ENCODE assay signal across 10 cellular contexts in the genomic region with DNA sequence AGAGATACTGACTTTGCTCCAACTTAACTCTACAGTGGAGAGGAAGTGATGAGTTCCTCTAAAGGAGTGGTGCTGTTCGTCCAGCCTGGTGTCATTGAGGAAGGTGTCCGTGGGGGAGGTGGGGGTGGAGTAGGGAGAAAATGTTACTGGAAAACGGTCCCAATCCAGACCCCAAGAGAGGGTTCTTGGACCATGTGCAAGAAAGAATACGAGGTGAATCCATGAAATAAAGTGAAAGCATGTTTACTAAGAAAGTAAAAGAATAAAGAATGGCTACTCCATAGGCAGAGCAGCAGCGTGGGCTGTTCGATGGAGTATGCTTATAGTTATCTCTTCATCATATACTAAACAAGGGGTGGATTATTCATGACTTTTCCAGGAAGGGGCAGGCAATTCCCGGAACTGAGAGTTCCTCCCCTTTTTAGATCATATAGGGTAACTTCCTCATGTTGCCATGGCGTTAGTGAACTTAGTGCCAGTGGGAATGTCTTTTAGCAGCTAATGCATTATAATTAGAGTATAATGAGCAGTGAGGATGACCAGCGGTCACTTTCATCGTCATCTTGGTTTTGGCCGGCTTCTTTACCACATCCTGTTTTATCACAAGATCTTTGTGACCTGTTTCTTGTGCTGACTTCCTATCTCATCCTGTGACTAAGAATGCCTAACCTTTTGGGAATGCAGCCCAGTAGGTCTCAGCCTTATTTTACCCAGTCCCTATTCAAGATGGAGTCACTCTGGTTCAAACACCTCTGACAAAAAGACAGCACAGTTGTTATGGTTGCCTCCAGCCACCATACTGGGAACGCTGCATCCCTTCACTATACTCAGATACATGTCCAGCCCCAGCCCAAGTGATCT. TPM values are rescaled to one million over a fixed set of nuclear protein-coding genes. Genes with fewer than 3 reads are reported as not detected.
DNase-seq lines count a peak whose midpoint lies in the region; ATAC-seq and TF ChIP-seq lines count a peak whose summit lies in the region.
"Had no signal": no experiment of that assay in that cellular context is flagged by ENCODE, and none has a peak within 500 bp of the region (broad histone marks: within the 10 kb centered on the region; RNA-seq: fewer than 3 reads in every experiment).

No MANE protein-coding gene starts in this region.

- H3K9me3 ChIP-seq in right lobe of liver, result no peaks in the 10 kb centered on the region

- no peak overlapping the region for H3K4me3 ChIP-seq in right lobe of liver

- intact Hi-C loops in right lobe of liver (cut with DNase I), result no loop called here

- 23% methylated on average over 12 of the region's 12 CpGs for WGBS in right lobe of liver (ENCODE audit: insufficient coverage, low coverage, low lambda C conversion rate, missing lambda C conversion rate)

- TF ChIP-seq CTCF in right lobe of liver (IDR thresholded peaks at IDR 0.05), result no peak

- TF ChIP-seq POLR2A in right lobe of liver (IDR thresholded peaks at IDR 0.05), result no peak

- H3K36me3 ChIP-seq in right lobe of liver, result no peaks in the 10 kb centered on the region

- no peaks in the 10 kb centered on the region for H3K27me3 ChIP-seq in right lobe of liver

- H3K4me1 ChIP-seq in right lobe of liver, result no peaks in the 10 kb centered on the region

- DNase-seq in DMS 273 (lab: John Stamatoyannopoulos, UW; ENCODE audit: unreplicated experiment), result peak; percentile 22
- no peak for DNase-seq in DMS 273 treated with DMSO at 0.1 percent for 48 hours (lab: John Stamatoyannopoulos, UW)
- DNase-seq in activated effector memory CD4-positive, alpha-beta T cell treated with anti-CD3 and anti-CD28 coated beads, Interleukin-2, amount 50 U/mL, for 16 hours, result peak; percentile 76
- DNase-seq in right lobe of liver, result no peak
- peak; percentile 50 for DNase-seq in stromal cell of bone marrow (ENCODE audit: low read depth)
- no peak for DNase-seq in C1 segment of cervical spinal cord (lab: John Stamatoyannopoulos, UW)
- DNase-seq: NCI-H526 treated with DMSO at 0.1 percent for 48 hours had no signal

- peak; percentile 65 to 77 (median 68) for ATAC-seq in right lobe of liver
- ATAC-seq in HG03439 (IDR thresholded peaks at IDR 0.05; ENCODE audit: unreplicated experiment), result no peak
- no peak for ATAC-seq in HG03469 (IDR thresholded peaks at IDR 0.05; ENCODE audit: unreplicated experiment)

- H3K27ac ChIP-seq in right lobe of liver, result peak overlapping the region in 2 of 3 donors; percentile 41 to 43
- H3K27ac ChIP-seq: 22Rv1 had no signal

RNA-seq across cellular contexts. Expression of a gene that starts 38.6 kb away (rescaled TPM):
- 10 to 100 TPM; 14.4 to 22.1 (median 19.6) TPM for total RNA-seq in right lobe of liver

Comparison
In these comparisons a context has a peak if more than half of its experiments do, and no peak if none do; other contexts are left out.
1. DNase-seq: peak in DMS 273 (single experiment), activated effector memory CD4-positive, alpha-beta T cell treated with anti-CD3 and anti-CD28 coated beads, Interleukin-2, amount 50 U/mL, for 16 hours (single experiment) and stromal cell of bone marrow (single experiment); none in DMS 273 treated with DMSO at 0.1 percent for 48 hours (single experiment), right lobe of liver (0 of 3) and C1 segment of cervical spinal cord (0 of 14).
2. ATAC-seq: peak in right lobe of liver (4 of 4); none in HG03439 (single experiment) and HG03469 (single experiment).